In genomic region chr9:110153431-110153830, GRCh38 we compare ENCODE assay signal across 18 cellular contexts. TPM values are rescaled to one million over a fixed set of nuclear protein-coding genes. Genes with fewer than 3 reads are reported as not detected.
DNase-seq lines count a peak whose midpoint lies in the region; ATAC-seq and TF ChIP-seq lines count a peak whose summit lies in the region.
"Had no signal": no experiment of that assay in that cellular context is flagged by ENCODE, and none has a peak within 500 bp of the region (broad histone marks: within the 10 kb centered on the region; RNA-seq: fewer than 3 reads in every experiment).

No MANE protein-coding gene starts in this region.

- H3K4me2 ChIP-seq in BLaER1 = peak overlapping the region; percentile 41
- H3K4me2 ChIP-seq: SK-N-SH, smooth muscle cell had no signal

- ATAC-seq in HG03025 (IDR thresholded peaks at IDR 0.05; ENCODE audit: low FRiP score, unreplicated experiment) = no peak
- no peak for ATAC-seq in HG03108 (IDR thresholded peaks at IDR 0.05; ENCODE audit: unreplicated experiment)
- no peak for ATAC-seq in gastrocnemius medialis

- H3K4me3 ChIP-seq in BLaER1 (no peak overlapping the region), HL-60 (replicated peaks; ENCODE audit: insufficient read depth, low read length) (no peak overlapping the region), gastrocnemius medialis (no peak overlapping the region)
- H3K4me3 ChIP-seq: lower lobe of right lung, smooth muscle cell, upper lobe of right lung had no signal

- TF ChIP-seq CTCF in HL-60 (IDR thresholded peaks at IDR 0.05; ENCODE audit: insufficient read depth, low read length) = no peak
- TF ChIP-seq CTCF in gastrocnemius medialis (IDR thresholded peaks at IDR 0.05 in 4 of 5, conservative IDR thresholded peaks at IDR 0.05 in 1 of 5) = no peak

- no peak for TF ChIP-seq POLR2A in gastrocnemius medialis (IDR thresholded peaks at IDR 0.05)

- H3K9ac ChIP-seq in BLaER1 = no peak overlapping the region
- H3K9ac ChIP-seq: SK-N-SH had no signal

- DNase-seq in HL-60 (ENCODE audit: low read depth in 1 of 2, low spot score in 1 of 2) = peak; percentile 43 to 60
- DNase-seq in NOMO-1 treated with dmso at 0.1 percent for 144 hours (lab: John Stamatoyannopoulos, UW; ENCODE audit: unreplicated experiment) = peak; percentile 5
- peak; percentile 62 for DNase-seq in fibroblast of peridontal ligament (ENCODE audit: extremely low read depth)
- DNase-seq in KBM-7 = no peak
- DNase-seq in gastrocnemius medialis = no peak
- DNase-seq: activated CD4-positive, alpha-beta T cell treated with anti-CD3 and anti-CD28 coated beads for 1 hour; activated CD8-positive, alpha-beta memory T cell treated with anti-CD3 and anti-CD28 coated beads, Interleukin-2, amount 10 ng/mL, durations not matched to agents 7 days and 5 days; activated naive CD8-positive, alpha-beta T cell treated with anti-CD3 and anti-CD28 coated beads, Interleukin-2, amount 10 ng/mL, durations not matched to agents 7 days and 5 days; cortex of kidney; lower lobe of right lung; stimulated activated CD4-positive, alpha-beta T cell treated with anti-CD3 and anti-CD28 coated beads, Interleukin-4, amount 100 ng/mL, for 1 hour; upper lobe of right lung had no signal

- H3K27ac ChIP-seq in BLaER1 (no peak overlapping the region), HL-60 (replicated peaks) (peak overlapping the region; percentile 94), gastrocnemius medialis (peak overlapping the region in 1 of 4 donors; percentile 22)
- H3K27ac ChIP-seq: upper lobe of right lung had no signal

- in situ Hi-C loops in KBM-7 (cut with MboI; ENCODE audit: low pct_unique_long_range_greater_than_20kb, low sequenced_read_pairs) (no loop called here), gastrocnemius medialis (cut with MboI; ENCODE audit: low sequenced_read_pairs in 4 of 4) (loop anchor here in 3 of 4 donors (5.0 to 25.0 kb wide), 4 partner anchors 249 to 579 kb away; no protein-coding TSS in a partner anchor)

- H4K20me1 ChIP-seq in BLaER1 = no peaks in the 10 kb centered on the region

- H3K9me3 ChIP-seq in BLaER1 (peaks cover 7% of the 10 kb centered on the region; the same call in 1 of the 2 replicates), gastrocnemius medialis (no peaks in the 10 kb centered on the region)
- H3K9me3 ChIP-seq: lower lobe of right lung, SK-N-SH, upper lobe of right lung had no signal

- H3K36me3 ChIP-seq in BLaER1 (no peaks in the 10 kb centered on the region), gastrocnemius medialis (no peaks in the 10 kb centered on the region)
- H3K36me3 ChIP-seq: lower lobe of right lung, upper lobe of right lung had no signal

- H3K27me3 ChIP-seq in BLaER1 (no peaks in the 10 kb centered on the region), HL-60 (ENCODE audit: insufficient read depth, poor library complexity, severe bottlenecking) (no peaks in the 10 kb centered on the region), gastrocnemius medialis (no peaks in the 10 kb centered on the region)
- H3K27me3 ChIP-seq: upper lobe of right lung had no signal

- H3K4me1 ChIP-seq in BLaER1 (peaks cover 100% of the 10 kb centered on the region), gastrocnemius medialis (peaks cover 13% of the 10 kb centered on the region in 2 donors)

- intact Hi-C loops in gastrocnemius medialis (cut with DNase I; ENCODE audit: low total_unique reads) = loop anchor here (2.0 to 5.0 kb wide), 3 partner anchors 106 to 581 kb away; no protein-coding TSS in a partner anchor

RNA-seq across cellular contexts. Expression of gene C9orf152, which starts 54.5 kb away (rescaled TPM):
- total RNA-seq in gastrocnemius medialis = not detected
- total RNA-seq: activated CD8-positive, alpha-beta memory T cell treated with anti-CD3 and anti-CD28 coated beads, Interleukin-2, amount 10 ng/mL, durations not matched to agents 7 days and 5 days; activated naive CD8-positive, alpha-beta T cell treated with anti-CD3 and anti-CD28 coated beads, Interleukin-2, amount 10 ng/mL, durations not matched to agents 7 days and 5 days; CD8-positive, alpha-beta memory T cell; smooth muscle cell had no signal

Comparison
In these comparisons a context has a peak if more than half of its experiments do, and no peak if none do; other contexts are left out.
1. DNase-seq: peak in HL-60 (2 of 2), NOMO-1 treated with dmso at 0.1 percent for 144 hours (single experiment) and fibroblast of peridontal ligament (single experiment); none in KBM-7 (single experiment) and gastrocnemius medialis (0 of 2).